Comparison of ENCODE assay signal across 1 cellular context in the genomic region with DNA sequence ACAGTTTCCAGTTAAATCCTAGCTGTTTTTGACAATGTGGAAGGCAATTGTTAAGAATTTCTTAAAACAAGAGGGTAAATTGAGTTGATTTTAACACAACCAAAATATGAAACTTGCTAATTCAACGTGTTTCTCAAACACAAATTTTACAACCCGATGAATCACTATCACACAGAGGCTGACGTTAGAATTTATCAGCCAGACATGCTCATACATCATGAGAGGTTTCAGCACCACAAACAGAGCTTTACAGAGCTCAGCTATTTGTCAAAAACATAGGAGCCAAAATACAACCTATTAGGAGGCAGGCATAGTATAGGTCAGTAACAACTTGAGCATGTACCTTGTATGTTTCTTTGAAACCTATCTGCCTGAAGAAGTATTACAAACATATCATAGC.
TF ChIP-seq lines count a peak whose summit lies in the region.

No MANE protein-coding gene starts in this region.

TF ChIP-seq in K562, 482 proteins besides CTCF, POLR2A, EP300 and RAD21 (continued from another document):
- TF ChIP-seq, protein P1, sequence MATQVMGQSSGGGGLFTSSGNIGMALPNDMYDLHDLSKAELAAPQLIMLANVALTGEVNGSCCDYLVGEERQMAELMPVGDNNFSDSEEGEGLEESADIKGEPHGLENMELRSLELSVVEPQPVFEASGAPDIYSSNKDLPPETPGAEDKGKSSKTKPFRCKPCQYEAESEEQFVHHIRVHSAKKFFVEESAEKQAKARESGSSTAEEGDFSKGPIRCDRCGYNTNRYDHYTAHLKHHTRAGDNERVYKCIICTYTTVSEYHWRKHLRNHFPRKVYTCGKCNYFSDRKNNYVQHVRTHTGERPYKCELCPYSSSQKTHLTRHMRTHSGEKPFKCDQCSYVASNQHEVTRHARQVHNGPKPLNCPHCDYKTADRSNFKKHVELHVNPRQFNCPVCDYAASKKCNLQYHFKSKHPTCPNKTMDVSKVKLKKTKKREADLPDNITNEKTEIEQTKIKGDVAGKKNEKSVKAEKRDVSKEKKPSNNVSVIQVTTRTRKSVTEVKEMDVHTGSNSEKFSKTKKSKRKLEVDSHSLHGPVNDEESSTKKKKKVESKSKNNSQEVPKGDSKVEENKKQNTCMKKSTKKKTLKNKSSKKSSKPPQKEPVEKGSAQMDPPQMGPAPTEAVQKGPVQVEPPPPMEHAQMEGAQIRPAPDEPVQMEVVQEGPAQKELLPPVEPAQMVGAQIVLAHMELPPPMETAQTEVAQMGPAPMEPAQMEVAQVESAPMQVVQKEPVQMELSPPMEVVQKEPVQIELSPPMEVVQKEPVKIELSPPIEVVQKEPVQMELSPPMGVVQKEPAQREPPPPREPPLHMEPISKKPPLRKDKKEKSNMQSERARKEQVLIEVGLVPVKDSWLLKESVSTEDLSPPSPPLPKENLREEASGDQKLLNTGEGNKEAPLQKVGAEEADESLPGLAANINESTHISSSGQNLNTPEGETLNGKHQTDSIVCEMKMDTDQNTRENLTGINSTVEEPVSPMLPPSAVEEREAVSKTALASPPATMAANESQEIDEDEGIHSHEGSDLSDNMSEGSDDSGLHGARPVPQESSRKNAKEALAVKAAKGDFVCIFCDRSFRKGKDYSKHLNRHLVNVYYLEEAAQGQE (CRISPR knock-in tag; IDR thresholded peaks at IDR 0.05; ENCODE audit: low read depth), result 0 out of 2 replicates have a peak, but pooled peaks have one; percentile 74
- TF ChIP-seq ATF1 (CRISPR knock-in tag; IDR thresholded peaks at IDR 0.05), result no peak
- TF ChIP-seq ATF1 (tag; IDR thresholded peaks at IDR 0.05), result peak; percentile 42; the same call in 1 of the 2 replicates
- TF ChIP-seq, protein P2, sequence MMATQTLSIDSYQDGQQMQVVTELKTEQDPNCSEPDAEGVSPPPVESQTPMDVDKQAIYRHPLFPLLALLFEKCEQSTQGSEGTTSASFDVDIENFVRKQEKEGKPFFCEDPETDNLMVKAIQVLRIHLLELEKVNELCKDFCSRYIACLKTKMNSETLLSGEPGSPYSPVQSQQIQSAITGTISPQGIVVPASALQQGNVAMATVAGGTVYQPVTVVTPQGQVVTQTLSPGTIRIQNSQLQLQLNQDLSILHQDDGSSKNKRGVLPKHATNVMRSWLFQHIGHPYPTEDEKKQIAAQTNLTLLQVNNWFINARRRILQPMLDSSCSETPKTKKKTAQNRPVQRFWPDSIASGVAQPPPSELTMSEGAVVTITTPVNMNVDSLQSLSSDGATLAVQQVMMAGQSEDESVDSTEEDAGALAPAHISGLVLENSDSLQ (IDR thresholded peaks at IDR 0.05), result peak; percentile 36; the same call in 1 of the 2 replicates
- TF ChIP-seq, protein P3, sequence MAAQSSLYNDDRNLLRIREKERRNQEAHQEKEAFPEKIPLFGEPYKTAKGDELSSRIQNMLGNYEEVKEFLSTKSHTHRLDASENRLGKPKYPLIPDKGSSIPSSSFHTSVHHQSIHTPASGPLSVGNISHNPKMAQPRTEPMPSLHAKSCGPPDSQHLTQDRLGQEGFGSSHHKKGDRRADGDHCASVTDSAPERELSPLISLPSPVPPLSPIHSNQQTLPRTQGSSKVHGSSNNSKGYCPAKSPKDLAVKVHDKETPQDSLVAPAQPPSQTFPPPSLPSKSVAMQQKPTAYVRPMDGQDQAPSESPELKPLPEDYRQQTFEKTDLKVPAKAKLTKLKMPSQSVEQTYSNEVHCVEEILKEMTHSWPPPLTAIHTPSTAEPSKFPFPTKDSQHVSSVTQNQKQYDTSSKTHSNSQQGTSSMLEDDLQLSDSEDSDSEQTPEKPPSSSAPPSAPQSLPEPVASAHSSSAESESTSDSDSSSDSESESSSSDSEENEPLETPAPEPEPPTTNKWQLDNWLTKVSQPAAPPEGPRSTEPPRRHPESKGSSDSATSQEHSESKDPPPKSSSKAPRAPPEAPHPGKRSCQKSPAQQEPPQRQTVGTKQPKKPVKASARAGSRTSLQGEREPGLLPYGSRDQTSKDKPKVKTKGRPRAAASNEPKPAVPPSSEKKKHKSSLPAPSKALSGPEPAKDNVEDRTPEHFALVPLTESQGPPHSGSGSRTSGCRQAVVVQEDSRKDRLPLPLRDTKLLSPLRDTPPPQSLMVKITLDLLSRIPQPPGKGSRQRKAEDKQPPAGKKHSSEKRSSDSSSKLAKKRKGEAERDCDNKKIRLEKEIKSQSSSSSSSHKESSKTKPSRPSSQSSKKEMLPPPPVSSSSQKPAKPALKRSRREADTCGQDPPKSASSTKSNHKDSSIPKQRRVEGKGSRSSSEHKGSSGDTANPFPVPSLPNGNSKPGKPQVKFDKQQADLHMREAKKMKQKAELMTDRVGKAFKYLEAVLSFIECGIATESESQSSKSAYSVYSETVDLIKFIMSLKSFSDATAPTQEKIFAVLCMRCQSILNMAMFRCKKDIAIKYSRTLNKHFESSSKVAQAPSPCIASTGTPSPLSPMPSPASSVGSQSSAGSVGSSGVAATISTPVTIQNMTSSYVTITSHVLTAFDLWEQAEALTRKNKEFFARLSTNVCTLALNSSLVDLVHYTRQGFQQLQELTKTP (IDR thresholded peaks at IDR 0.05; ENCODE audit: low read depth in 1 of 2, partially characterized antibody in 2 of 2), result peak in 1 of 2 experiments; percentile 60
- TF ChIP-seq ELF1 (tag; IDR thresholded peaks at IDR 0.05), result no peak
- TF ChIP-seq SNIP1 (IDR thresholded peaks at IDR 0.05; ENCODE audit: low read depth), result 0 out of 2 replicates have a peak, but pooled peaks have one; percentile 5
- TF ChIP-seq C11orf30 (IDR thresholded peaks at IDR 0.05; ENCODE audit: low read depth), result no peak
TF ChIP-seq in K562: peak in this region for 12.
